In genomic region chr9:19409406-19410194, GRCh38 we compare ENCODE assay signal across 1 cellular context.
TF ChIP-seq lines count a peak whose summit lies in the region.

No MANE protein-coding gene starts in this region.

TF ChIP-seq in GM12878, 131 proteins besides CTCF, POLR2A, EP300 and RAD21 (continued from another document):
- TF ChIP-seq, protein P1, sequence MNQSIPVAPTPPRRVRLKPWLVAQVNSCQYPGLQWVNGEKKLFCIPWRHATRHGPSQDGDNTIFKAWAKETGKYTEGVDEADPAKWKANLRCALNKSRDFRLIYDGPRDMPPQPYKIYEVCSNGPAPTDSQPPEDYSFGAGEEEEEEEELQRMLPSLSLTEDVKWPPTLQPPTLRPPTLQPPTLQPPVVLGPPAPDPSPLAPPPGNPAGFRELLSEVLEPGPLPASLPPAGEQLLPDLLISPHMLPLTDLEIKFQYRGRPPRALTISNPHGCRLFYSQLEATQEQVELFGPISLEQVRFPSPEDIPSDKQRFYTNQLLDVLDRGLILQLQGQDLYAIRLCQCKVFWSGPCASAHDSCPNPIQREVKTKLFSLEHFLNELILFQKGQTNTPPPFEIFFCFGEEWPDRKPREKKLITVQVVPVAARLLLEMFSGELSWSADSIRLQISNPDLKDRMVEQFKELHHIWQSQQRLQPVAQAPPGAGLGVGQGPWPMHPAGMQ (IDR thresholded peaks at IDR 0.05; ENCODE audit: borderline replicate concordance), result no peak
- TF ChIP-seq FOXK2 (IDR thresholded peaks at IDR 0.05) (no peak), EGR1 (IDR thresholded peaks at IDR 0.05; ENCODE audit: borderline replicate concordance in 1 of 2, low read depth in 2 of 2, low read length in 2 of 2) (peak in 1 of 2 experiments; percentile 9; a peak in 1 of 3 replicates), ZBED1 (IDR thresholded peaks at IDR 0.05; ENCODE audit: borderline replicate concordance) (no peak), GATAD2B (conservative IDR thresholded peaks at IDR 0.05; ENCODE audit: low read depth) (no peak), MEF2B (IDR thresholded peaks at IDR 0.05; ENCODE audit: partially characterized antibody, poor library complexity, severe bottlenecking) (peak; percentile 66), PAX5 (IDR thresholded peaks at IDR 0.05; ENCODE audit: borderline replicate concordance, low read depth, low read length) (no peak), EED (IDR thresholded peaks at IDR 0.05; ENCODE audit: low read depth) (peak; percentile 42; the same call in 1 of the 2 replicates), RUNX3 (IDR thresholded peaks at IDR 0.05; ENCODE audit: low read length) (peak; percentile 37; the same call in 1 of the 2 replicates), WRNIP1 (IDR thresholded peaks at IDR 0.05; ENCODE audit: borderline replicate concordance, low read depth, low read length) (no peak), NBN (IDR thresholded peaks at IDR 0.05) (no peak), JUND (IDR thresholded peaks at IDR 0.05; ENCODE audit: low read depth, low read length) (no peak), MYC (IDR thresholded peaks at IDR 0.05; ENCODE audit: insufficient read depth, insufficient read length, insufficient replicate concordance, low read length, severe bottlenecking) (no peak), ZNF217 (IDR thresholded peaks at IDR 0.05) (no peak), SREBF1 (IDR thresholded peaks at IDR 0.05; ENCODE audit: low read length) (no peak), BHLHE40 (IDR thresholded peaks at IDR 0.05; ENCODE audit: borderline replicate concordance in 1 of 2, low read depth in 2 of 2, low read length in 1 of 2) (0 out of 4 replicates have a peak, but pooled peaks of 1 of the 2 experiments have one; percentile 3), RCOR1 (conservative IDR thresholded peaks at IDR 0.05; ENCODE audit: low read depth, low read length) (no peak), STAT3 (IDR thresholded peaks at IDR 0.05; ENCODE audit: low read depth, low read length) (no peak)
- TF ChIP-seq, protein P2, sequence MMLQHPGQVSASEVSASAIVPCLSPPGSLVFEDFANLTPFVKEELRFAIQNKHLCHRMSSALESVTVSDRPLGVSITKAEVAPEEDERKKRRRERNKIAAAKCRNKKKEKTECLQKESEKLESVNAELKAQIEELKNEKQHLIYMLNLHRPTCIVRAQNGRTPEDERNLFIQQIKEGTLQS (IDR thresholded peaks at IDR 0.05; ENCODE audit: borderline replicate concordance, extremely low read depth, low read depth, low read length), result no peak
- TF ChIP-seq, protein P3, sequence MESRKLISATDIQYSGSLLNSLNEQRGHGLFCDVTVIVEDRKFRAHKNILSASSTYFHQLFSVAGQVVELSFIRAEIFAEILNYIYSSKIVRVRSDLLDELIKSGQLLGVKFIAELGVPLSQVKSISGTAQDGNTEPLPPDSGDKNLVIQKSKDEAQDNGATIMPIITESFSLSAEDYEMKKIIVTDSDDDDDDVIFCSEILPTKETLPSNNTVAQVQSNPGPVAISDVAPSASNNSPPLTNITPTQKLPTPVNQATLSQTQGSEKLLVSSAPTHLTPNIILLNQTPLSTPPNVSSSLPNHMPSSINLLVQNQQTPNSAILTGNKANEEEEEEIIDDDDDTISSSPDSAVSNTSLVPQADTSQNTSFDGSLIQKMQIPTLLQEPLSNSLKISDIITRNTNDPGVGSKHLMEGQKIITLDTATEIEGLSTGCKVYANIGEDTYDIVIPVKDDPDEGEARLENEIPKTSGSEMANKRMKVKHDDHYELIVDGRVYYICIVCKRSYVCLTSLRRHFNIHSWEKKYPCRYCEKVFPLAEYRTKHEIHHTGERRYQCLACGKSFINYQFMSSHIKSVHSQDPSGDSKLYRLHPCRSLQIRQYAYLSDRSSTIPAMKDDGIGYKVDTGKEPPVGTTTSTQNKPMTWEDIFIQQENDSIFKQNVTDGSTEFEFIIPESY (IDR thresholded peaks at IDR 0.05), result no peak
